In the genomic region with DNA sequence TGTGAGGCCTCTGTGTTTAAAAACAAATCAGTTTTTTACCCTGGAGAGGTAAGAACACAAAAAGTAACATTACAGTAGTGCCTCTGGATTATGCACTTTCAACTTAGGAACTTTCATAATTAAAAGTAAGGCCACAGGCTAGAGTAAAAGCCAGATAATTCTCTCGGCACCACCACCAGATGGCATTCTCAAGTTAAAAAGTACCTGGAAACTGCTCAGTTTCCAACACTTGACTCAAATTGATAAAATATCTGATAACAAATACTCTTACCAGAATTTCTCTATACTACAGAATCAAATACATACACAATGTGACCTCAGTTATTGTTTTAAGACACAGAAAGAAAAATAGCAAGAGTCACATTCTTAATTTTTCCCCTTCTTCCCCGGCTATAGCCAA, we compare ENCODE assay signal across 8 cellular contexts. TPM values are rescaled to one million over a fixed set of nuclear protein-coding genes. Genes with fewer than 3 reads are reported as not detected.
A peak's percentile ranks its signal among the peaks of the same experiment; 100 is the strongest.
DNase-seq lines count a peak whose midpoint lies in the region; ATAC-seq, FAIRE-seq and TF ChIP-seq lines count a peak whose summit lies in the region.

No MANE protein-coding gene starts in this region.

- H3K9me3 ChIP-seq in PC-3 (ENCODE audit: low read length) = no peaks in the 10 kb centered on the region

- no peaks in the 10 kb centered on the region for H3F3A ChIP-seq in PC-3 (ENCODE audit: low read length, unreplicated experiment)

- peaks cover 25% of the 10 kb centered on the region for H3K4me1 ChIP-seq in PC-3 (ENCODE audit: insufficient read depth, low read length)

- FAIRE-seq in D721Med (lab: Jason Lieb, UNC) = no peak

- peak overlapping the region; percentile 9; the same call in 1 of the 2 replicates for H3K27ac ChIP-seq in PC-3 (ENCODE audit: low read length)

- no peaks in the 10 kb centered on the region for H3K9me2 ChIP-seq in PC-3 (replicated peaks; ENCODE audit: low read length)

- TF ChIP-seq CTCF in D721Med (IDR thresholded peaks at IDR 0.05; ENCODE audit: insufficient read depth, missing control alignments) (peak; percentile 46), GM20000 (IDR thresholded peaks at IDR 0.05; ENCODE audit: extremely low read depth, missing control alignments) (peak; percentile 30), PC-3 (conservative IDR thresholded peaks at IDR 0.05; ENCODE audit: low read depth, low read length) (peak; percentile 91)

- no peaks in the 10 kb centered on the region for H4K20me1 ChIP-seq in PC-3 (ENCODE audit: low read length)

- BruUV-seq in PC-3 (replicated peaks; lab: Mats Ljungman, UMichigan) = no TSS peak

- no peaks in the 10 kb centered on the region for H3K79me2 ChIP-seq in PC-3 (ENCODE audit: low read length)

- H3K27me3 ChIP-seq in PC-3 (ENCODE audit: low read length) = no peaks in the 10 kb centered on the region

- DNase-seq in D721Med (ENCODE audit: insufficient read length, low spot score) = no peak
- peak; percentile 35 for DNase-seq in GM20000 (ENCODE audit: low spot score)
- DNase-seq in PC-3 = peak; percentile 78
- DNase-seq in cerebellum (ENCODE audit: low spot score) = peak; percentile 13
- peak; percentile 39 for DNase-seq in mucosa of gallbladder (ENCODE audit: low spot score)
- no peak for DNase-seq in NOMO-1 treated with DMSO at 0.1 percent for 48 hours (lab: John Stamatoyannopoulos, UW; ENCODE audit: unreplicated experiment)
- DNase-seq in GDM1 (lab: John Stamatoyannopoulos, UW) = no peak

- intact Hi-C loops in PC-3 (cut with micrococcal nuclease) = loop anchor here (1.0 to 10.0 kb wide), 7 partner anchors 37 to 250 kb away; a partner anchor contains a TSS

- H3K4me3 ChIP-seq in PC-3 (ENCODE audit: low read length) = no peak overlapping the region

- POLR2A ChIA-PET in PC-3 (lab: Charles Lee; ENCODE audit: unreplicated experiment) = no interaction called here

- H3K4me2 ChIP-seq in PC-3 (ENCODE audit: low read length) = no peak overlapping the region

- no peak overlapping the region for H3K9ac ChIP-seq in PC-3 (ENCODE audit: low read length)

- peaks cover 17% of the 10 kb centered on the region; the same call in 1 of the 2 replicates for H3K36me3 ChIP-seq in PC-3 (ENCODE audit: low read depth, low read length)

- H2AFZ ChIP-seq in PC-3 (ENCODE audit: low read length) = no peak overlapping the region

- ATAC-seq in PC-3 (peak; percentile 64), HG03095 (IDR thresholded peaks at IDR 0.05; ENCODE audit: unreplicated experiment) (no peak)

- CTCF ChIA-PET in PC-3 (lab: Charles Lee) = interaction anchor here (0.7 to 2.4 kb wide), 2 partner anchors 40 to 83 kb away, joined by 3 to 28 read pairs; no protein-coding TSS in a partner anchor

RNA-seq across cellular contexts. Expression of a gene that starts 19.9 kb away (rescaled TPM):
- total RNA-seq in PC-3 (2014; rRNA removed) (9.0 and 18.5 TPM in 2 replicates), cerebellum (25.0 TPM), mucosa of gallbladder (21.9 TPM)

RNA-seq across cellular contexts. Expression of a gene that starts 37.3 kb away (rescaled TPM):
- total RNA-seq in PC-3 (2014; rRNA removed) = 14.1 and 18.4 TPM in 2 replicates
- 37.4 TPM for total RNA-seq in cerebellum
- 16.8 TPM for total RNA-seq in mucosa of gallbladder

RNA-seq across cellular contexts. Expression of a gene that starts 53.7 kb away (rescaled TPM):
- total RNA-seq in PC-3 (2014; rRNA removed) (7.2 and 9.0 TPM in 2 replicates), cerebellum (16.9 TPM), mucosa of gallbladder (8.8 TPM)

Comparison
In these comparisons a context has a peak if more than half of its experiments do, and no peak if none do; other contexts are left out.
1. DNase-seq: peak in GM20000 (single experiment), PC-3 (single experiment), cerebellum (single experiment) and mucosa of gallbladder (single experiment); none in D721Med (single experiment), NOMO-1 treated with DMSO at 0.1 percent for 48 hours (single experiment) and GDM1 (single experiment).
2. CTCF ChIP-seq: peak in every context shown above with its lines; median percentile 91 in PC-3; 46 in D721Med; 30 in GM20000.